ENCODE assay signal across 19 cellular contexts in genomic region chr11:65045061-65045460, GRCh38. TPM values are rescaled to one million over a fixed set of nuclear protein-coding genes. Genes with fewer than 3 reads are reported as not detected.
DNase-seq lines count a peak whose midpoint lies in the region; ATAC-seq, FAIRE-seq and TF ChIP-seq lines count a peak whose summit lies in the region.
"Had no signal": no experiment of that assay in that cellular context is flagged by ENCODE, and none has a peak within 500 bp of the region (broad histone marks: within the 10 kb centered on the region; RNA-seq: fewer than 3 reads in every experiment).

No MANE protein-coding gene starts in this region.

- peaks cover 0 to 16% of the 10 kb centered on the region in 2 experiments; a peak in 2 of 4 replicates for H3K79me2 ChIP-seq in H1 (ENCODE audit: control insufficient read depth in 1 of 2, insufficient read depth in 2 of 2, low read length in 2 of 2)

- H2BK5ac ChIP-seq in H1 (ENCODE audit: low read depth, low read length): no peak overlapping the region

- TF ChIP-seq POLR2A in H1 (IDR thresholded peaks at IDR 0.05; ENCODE audit: control extremely low read depth in 1 of 2, low read depth in 2 of 2, low read length in 2 of 2): no peak

- no peak overlapping the region for H3K9ac ChIP-seq in H1 (replicated peaks in 1 of 4; ENCODE audit: extremely low read depth in 1 of 4, low read depth in 3 of 4, low read length in 3 of 4)

- no peak overlapping the region for H3K56ac ChIP-seq in H1 (replicated peaks; ENCODE audit: insufficient read length, low read depth, low read length)

- no peak overlapping the region for H2AFZ ChIP-seq in H1 (ENCODE audit: low read length)

- H3K4me1 ChIP-seq in H1 (replicated peaks in 1 of 4; ENCODE audit: control insufficient read depth in 3 of 4, insufficient read depth in 4 of 4, low read length in 3 of 4): peaks cover 0 to 10% (median 7%) of the 10 kb centered on the region in 4 experiments; a peak in 5 of 7 replicates

- peaks cover 2% of the 10 kb centered on the region for H3K79me1 ChIP-seq in H1 (ENCODE audit: low read depth, low read length)

- TF ChIP-seq CTCF in RWPE1 (conservative IDR thresholded peaks at IDR 0.05; ENCODE audit: low read depth): no peak
- TF ChIP-seq CTCF in H1 (IDR thresholded peaks at IDR 0.05; ENCODE audit: control extremely low read depth in 1 of 3, insufficient read depth in 1 of 3, low read depth in 1 of 3, low read length in 3 of 3): peak in 2 of 3 experiments; percentile 16 to 17; a peak in 1 of 4 replicates

- H3K4me2 ChIP-seq in H1 (ENCODE audit: insufficient read depth in 1 of 2, low read depth in 2 of 2, low read length in 2 of 2): no peak overlapping the region

- ATAC-seq in Right ventricle myocardium inferior: no peak
- no peak for ATAC-seq in HG03442 (IDR thresholded peaks at IDR 0.05; ENCODE audit: unreplicated experiment)

- intact Hi-C loops in Right ventricle myocardium inferior (cut with DNase I) (no loop called here), cardiac septum (cut with DNase I) (no loop called here)

- no peak overlapping the region for H3K4me3 ChIP-seq in H1 (ENCODE audit: extremely low read depth in 1 of 4, insufficient read depth in 2 of 4, low read depth in 3 of 4, low read length in 4 of 4)

- 98% methylated on average over 4 of the region's 5 CpGs; no CpG with 5 or more reads in 1 of the 2 experiments for WGBS in H1 (ENCODE audit: extremely low coverage in 1 of 2, insufficient coverage in 1 of 2, insufficient read length in 1 of 2, insufficient replicate concordance in 2 of 2, low coverage in 1 of 2, low lambda C conversion rate in 2 of 2, missing lambda C conversion rate in 1 of 2), 2 experiments

- peaks cover 3 to 12% (median 6%) of the 10 kb centered on the region in 4 experiments; a peak in 4 of 8 replicates for H3K36me3 ChIP-seq in H1 (ENCODE audit: control insufficient read depth in 2 of 4, insufficient read depth in 4 of 4, low read length in 3 of 4)

- H3K4ac ChIP-seq in H1 (replicated peaks; ENCODE audit: insufficient read length, low read depth, low read length): no peak overlapping the region

- peaks cover 0 to 9% (median 3%) of the 10 kb centered on the region in 4 experiments; a peak in 3 of 7 replicates for H3K27me3 ChIP-seq in H1 (replicated peaks in 1 of 4; ENCODE audit: control insufficient read depth in 3 of 4, extremely low read depth in 1 of 4, insufficient read depth in 3 of 4, low read length in 3 of 4)

- POLR2A ChIA-PET in RWPE1 (lab: Yijun Ruan, JAX; ENCODE audit: low non-redundant PET) (no interaction called here), H1 (lab: Charles Lee; ENCODE audit: partially characterized antibody) (interaction anchor here (0.6 to 1.3 kb wide), 4 partner anchors 31 to 38 kb away, joined by 3 to 4 read pairs (median 3); no protein-coding TSS in a partner anchor)

- H4K5ac ChIP-seq in H1 (ENCODE audit: insufficient read length, low read depth, low read length): no peak overlapping the region

- H4K20me1 ChIP-seq in H1 (replicated peaks in 1 of 2; ENCODE audit: control insufficient read depth in 1 of 2, insufficient read depth in 2 of 2, low read length in 2 of 2): peaks cover 11 to 13% of the 10 kb centered on the region in 2 experiments

- H4K91ac ChIP-seq in H1 (replicated peaks; ENCODE audit: insufficient read length, low read length): no peak overlapping the region

- DNase-seq in Right ventricle myocardium inferior (ENCODE audit: missing footprints) (peak; percentile 14), cardiac septum (ENCODE audit: low spot score) (no peak), RWPE1 (ENCODE audit: low spot score) (no peak), H1 (ENCODE audit: low read depth in 1 of 2, low spot score in 2 of 2) (no peak), Ammon's horn (ENCODE audit: low spot score) (no peak), SW480 (ENCODE audit: low spot score) (no peak)
- DNase-seq: CD4-positive, alpha-beta memory T cell; DMS153; DMS79; GF-D8; HCEC 1CT had no signal

- no peak for TF ChIP-seq EP300 in H1 (IDR thresholded peaks at IDR 0.05; ENCODE audit: borderline replicate concordance in 1 of 2, low read depth in 2 of 2, low read length in 2 of 2)

- H2BK120ac ChIP-seq in H1 (replicated peaks; ENCODE audit: low read depth, low read length): no peak overlapping the region

- H3K18ac ChIP-seq in H1 (ENCODE audit: extremely low read depth, low read length): no peak overlapping the region

- no peak for FAIRE-seq in H1 (lab: Jason Lieb, UNC)
- FAIRE-seq: GM19239 had no signal

- H3K23ac ChIP-seq in H1 (ENCODE audit: insufficient read length): no peak overlapping the region

- H3K23me2 ChIP-seq in H1 (ENCODE audit: low read depth, low read length): no peaks in the 10 kb centered on the region; the same call in 1 of the 2 replicates

- H3K14ac ChIP-seq in H1 (ENCODE audit: insufficient read length): no peak overlapping the region

- no peaks in the 10 kb centered on the region for H3K9me3 ChIP-seq in H1 (ENCODE audit: insufficient read depth in 2 of 2, low read depth in 1 of 2, low read length in 1 of 2)

- H2AK5ac ChIP-seq in H1 (ENCODE audit: low read depth, low read length): no peak overlapping the region

- no peak overlapping the region for H2BK15ac ChIP-seq in H1 (ENCODE audit: low read length)

- peak overlapping the region; percentile 97 for H3K27ac ChIP-seq in RWPE1
- H3K27ac ChIP-seq in H1 (ENCODE audit: low read depth, low read length): no peak overlapping the region
- H3K27ac ChIP-seq: 22Rv1, C4-2B, HL-60 had no signal

- H4K8ac ChIP-seq in H1 (ENCODE audit: extremely low read depth, insufficient read depth, low read length): no peak overlapping the region

- no peak; a peak in 1 of 4 replicates for TF ChIP-seq RAD21 in H1 (IDR thresholded peaks at IDR 0.05 in 1 of 2, conservative IDR thresholded peaks at IDR 0.05 in 1 of 2; ENCODE audit: low read depth in 2 of 2, low read length in 2 of 2)

- CTCF ChIA-PET in RWPE1 (lab: Yijun Ruan, JAX) (no interaction called here), H1 (lab: Charles Lee; ENCODE audit: partially characterized antibody) (interaction anchor here (0.7 to 2.3 kb wide), 11 partner anchors 9 to 196 kb away, joined by 3 to 12 read pairs (median 5); partner anchors contain the start of gene ARL2)

- H2BK20ac ChIP-seq in H1 (ENCODE audit: low read length): no peak overlapping the region

- H2BK12ac ChIP-seq in H1 (ENCODE audit: low read depth, low read length): no peak overlapping the region

RNA-seq across cellular contexts. Expression of gene SAC3D1, which starts 4.1 kb away (rescaled TPM):
- total RNA-seq in Right ventricle myocardium inferior (7.5 TPM), cardiac septum (5.0 TPM)
- 19.4 and 23.3 TPM in 2 replicates for total RNA-seq in H1 (2021; fragmentation: NEBNext Ultra II Directional; extraction: Animal tissue kit (Norgen Biotek cat#: 25700))
- 25.8 and 41.3 TPM in 2 replicates for polyA plus RNA-seq in H1 (2011; rRNA removed)
- 27.5 TPM for polyA plus RNA-seq in H1 (2011; cell fraction: cytosol; rRNA removed)
- 27.6 TPM for polyA plus RNA-seq in H1 (2011; cell fraction: nucleus; rRNA removed)
- polyA plus RNA-seq in H1 (2012, experiment 1 of 2): 10.1 to 20.1 TPM (median 18.5 TPM) in 4 replicates
- 13.0 TPM for polyA plus RNA-seq in H1 (2012, experiment 2 of 2)
- 16.0 TPM for polyA plus RNA-seq in H1 (2013, experiment 1 of 2)
- 15.8 TPM for polyA plus RNA-seq in H1 (2013, experiment 2 of 2)
- 3.8 and 5.2 TPM in 2 replicates for polyA minus RNA-seq in H1 (2011; rRNA and poly(A)+ RNA removed)
- 14.0 TPM for polyA minus RNA-seq in H1 (2011; cell fraction: cytosol; rRNA and poly(A)+ RNA removed)
- polyA minus RNA-seq in H1 (2011; cell fraction: nucleus; rRNA and poly(A)+ RNA removed): 11.7 TPM

RNA-seq across cellular contexts. Expression of gene NAALADL1, which starts 13.3 kb away (rescaled TPM):
- 3.4 TPM for total RNA-seq in Right ventricle myocardium inferior
- 3.5 TPM for total RNA-seq in cardiac septum
- total RNA-seq in H1 (2021; fragmentation: NEBNext Ultra II Directional; extraction: Animal tissue kit (Norgen Biotek cat#: 25700)): 7.5 and 8.1 TPM in 2 replicates
- 9.9 and 12.6 TPM in 2 replicates for polyA plus RNA-seq in H1 (2011; rRNA removed)
- 11.1 TPM for polyA plus RNA-seq in H1 (2011; cell fraction: cytosol; rRNA removed)
- polyA plus RNA-seq in H1 (2011; cell fraction: nucleus; rRNA removed): 29.3 TPM
- 7.0 to 9.4 TPM (median 7.7 TPM) in 4 replicates for polyA plus RNA-seq in H1 (2012, experiment 1 of 2)
- polyA plus RNA-seq in H1 (2012, experiment 2 of 2): 6.5 TPM
- 3.9 TPM for polyA plus RNA-seq in H1 (2013, experiment 1 of 2)
- polyA plus RNA-seq in H1 (2013, experiment 2 of 2): 3.5 TPM
- 2.7 and 9.6 TPM in 2 replicates for polyA minus RNA-seq in H1 (2011; rRNA and poly(A)+ RNA removed)
- 2.8 TPM for polyA minus RNA-seq in H1 (2011; cell fraction: cytosol; rRNA and poly(A)+ RNA removed)
- polyA minus RNA-seq in H1 (2011; cell fraction: nucleus; rRNA and poly(A)+ RNA removed): 3.5 TPM
- total RNA-seq: A673, H4, HT1080 had no signal

RNA-seq across cellular contexts. Expression of gene SNX15, which starts 17.8 kb away (rescaled TPM):
- total RNA-seq in Right ventricle myocardium inferior: 18.3 TPM
- 17.0 TPM for total RNA-seq in cardiac septum
- 18.3 and 19.6 TPM in 2 replicates for total RNA-seq in H1 (2021; fragmentation: NEBNext Ultra II Directional; extraction: Animal tissue kit (Norgen Biotek cat#: 25700))
- polyA plus RNA-seq in H1 (2011; rRNA removed): 13.0 and 20.2 TPM in 2 replicates
- polyA plus RNA-seq in H1 (2011; cell fraction: cytosol; rRNA removed): 13.9 TPM
- 13.3 TPM for polyA plus RNA-seq in H1 (2011; cell fraction: nucleus; rRNA removed)
- polyA plus RNA-seq in H1 (2012, experiment 1 of 2): 0.94 to 19.7 TPM (median 15.7 TPM) in 4 replicates
- 17.1 TPM for polyA plus RNA-seq in H1 (2012, experiment 2 of 2)
- polyA plus RNA-seq in H1 (2013, experiment 1 of 2): 11.2 TPM
- polyA plus RNA-seq in H1 (2013, experiment 2 of 2): 10.0 TPM
- 5.2 and 10.9 TPM in 2 replicates for polyA minus RNA-seq in H1 (2011; rRNA and poly(A)+ RNA removed)
- polyA minus RNA-seq in H1 (2011; cell fraction: cytosol; rRNA and poly(A)+ RNA removed): 7.0 TPM
- polyA minus RNA-seq in H1 (2011; cell fraction: nucleus; rRNA and poly(A)+ RNA removed): 9.8 TPM

RNA-seq across cellular contexts. Expression of gene ARL2, which starts 31.1 kb away (rescaled TPM):
- total RNA-seq in Right ventricle myocardium inferior: 131 TPM
- total RNA-seq in cardiac septum: 120 TPM
- 184 and 186 TPM in 2 replicates for total RNA-seq in H1 (2021; fragmentation: NEBNext Ultra II Directional; extraction: Animal tissue kit (Norgen Biotek cat#: 25700))
- 535 and 640 TPM in 2 replicates for polyA plus RNA-seq in H1 (2011; rRNA removed)
- 443 TPM for polyA plus RNA-seq in H1 (2011; cell fraction: cytosol; rRNA removed)
- 284 TPM for polyA plus RNA-seq in H1 (2011; cell fraction: nucleus; rRNA removed)
- 213 to 322 TPM (median 296 TPM) in 4 replicates for polyA plus RNA-seq in H1 (2012, experiment 1 of 2)
- 334 TPM for polyA plus RNA-seq in H1 (2012, experiment 2 of 2)
- 189 TPM for polyA plus RNA-seq in H1 (2013, experiment 1 of 2)
- 188 TPM for polyA plus RNA-seq in H1 (2013, experiment 2 of 2)
- polyA minus RNA-seq in H1 (2011; rRNA and poly(A)+ RNA removed): 77.4 and 96.4 TPM in 2 replicates
- polyA minus RNA-seq in H1 (2011; cell fraction: cytosol; rRNA and poly(A)+ RNA removed): 111 TPM
- 76.0 TPM for polyA minus RNA-seq in H1 (2011; cell fraction: nucleus; rRNA and poly(A)+ RNA removed)

RNA-seq across cellular contexts. Expression of gene CDCA5, which starts 38.8 kb away (rescaled TPM):
- total RNA-seq in Right ventricle myocardium inferior (1.7 TPM), cardiac septum (1.5 TPM)
- total RNA-seq in H1 (2021; fragmentation: NEBNext Ultra II Directional; extraction: Animal tissue kit (Norgen Biotek cat#: 25700)): 87.0 and 90.0 TPM in 2 replicates
- polyA plus RNA-seq in H1 (2011; rRNA removed): 39.2 and 53.7 TPM in 2 replicates
- 60.2 TPM for polyA plus RNA-seq in H1 (2011; cell fraction: cytosol; rRNA removed)
- 77.0 TPM for polyA plus RNA-seq in H1 (2011; cell fraction: nucleus; rRNA removed)
- polyA plus RNA-seq in H1 (2012, experiment 1 of 2): 76.4 to 81.1 TPM (median 78.9 TPM) in 4 replicates
- polyA plus RNA-seq in H1 (2012, experiment 2 of 2): 74.2 TPM
- 48.2 TPM for polyA plus RNA-seq in H1 (2013, experiment 1 of 2)
- polyA plus RNA-seq in H1 (2013, experiment 2 of 2): 49.9 TPM
- 35.7 and 48.7 TPM in 2 replicates for polyA minus RNA-seq in H1 (2011; rRNA and poly(A)+ RNA removed)
- polyA minus RNA-seq in H1 (2011; cell fraction: cytosol; rRNA and poly(A)+ RNA removed): 26.7 TPM
- 34.7 TPM for polyA minus RNA-seq in H1 (2011; cell fraction: nucleus; rRNA and poly(A)+ RNA removed)
